Comparison of ENCODE assay signal across 17 cellular contexts in the genomic region with DNA sequence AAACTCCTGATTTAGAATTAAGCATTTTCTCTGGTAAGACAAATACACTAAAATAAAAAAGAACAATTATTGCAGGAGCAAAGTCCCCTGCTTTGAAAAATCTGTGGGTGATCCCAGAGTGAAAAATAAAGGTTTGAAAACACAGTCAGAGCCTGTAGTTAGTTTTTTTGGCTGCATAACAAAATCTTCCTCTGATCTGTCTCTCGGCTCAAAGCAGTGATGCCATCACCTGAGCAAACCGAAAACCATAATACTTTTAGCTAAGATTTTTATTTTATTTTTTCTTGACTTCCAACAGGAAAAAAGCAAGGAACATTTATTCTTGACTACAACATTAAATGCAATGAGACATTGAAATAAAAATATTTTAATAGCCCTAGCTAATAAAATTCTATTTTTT. TPM values are rescaled to one million over a fixed set of nuclear protein-coding genes. Genes with fewer than 3 reads are reported as not detected.
DNase-seq lines count a peak whose midpoint lies in the region; ATAC-seq and TF ChIP-seq lines count a peak whose summit lies in the region.
"Had no signal": no experiment of that assay in that cellular context is flagged by ENCODE, and none has a peak within 500 bp of the region (broad histone marks: within the 10 kb centered on the region; RNA-seq: fewer than 3 reads in every experiment).

No MANE protein-coding gene starts in this region.

- no peak for DNase-seq in SK-N-SH
- DNase-seq in left cardiac atrium, result no peak
- no peak for DNase-seq in coronary artery (ENCODE audit: low spot score)
- DNase-seq in esophagus muscularis mucosa (ENCODE audit: extremely low spot score), result no peak
- DNase-seq: BE2C; CD4-positive, CD25-positive, alpha-beta regulatory T cell; CD8-positive, alpha-beta memory T cell; COR-L47; DMS 273 treated with DMSO at 0.1 percent for 48 hours; DMS53; DND-41 had no signal

- no peaks in the 10 kb centered on the region for H3F3A ChIP-seq in SK-N-SH (replicated peaks; ENCODE audit: insufficient read depth)

- H4K20me1 ChIP-seq in SK-N-SH (ENCODE audit: insufficient read depth), result no peaks in the 10 kb centered on the region

- no peaks in the 10 kb centered on the region for H3K9me2 ChIP-seq in SK-N-SH

- H3K36me3 ChIP-seq in SK-N-SH (replicated peaks in 1 of 2; ENCODE audit: control insufficient read depth in 1 of 2, insufficient read depth in 2 of 2, low read length in 1 of 2), result no peaks in the 10 kb centered on the region
- H3K36me3 ChIP-seq in endocrine pancreas (ENCODE audit: control insufficient read depth, insufficient read depth, low read length), result no peaks in the 10 kb centered on the region
- no peaks in the 10 kb centered on the region for H3K36me3 ChIP-seq in esophagus muscularis mucosa
- H3K36me3 ChIP-seq: BE2C, HAP-1 had no signal

- H3K9me3 Mint-ChIP-seq in brain, result no peaks in the 10 kb centered on the region

- H3K4me3 Mint-ChIP-seq in brain, result peak overlapping the region in 4 of 5 experiments; percentile 88 to 92 (median 92)
- H3K4me3 Mint-ChIP-seq: CD4-positive, CD25-positive, alpha-beta regulatory T cell; CD8-positive, alpha-beta memory T cell had no signal

- CTCF ChIA-PET in SK-N-SH (lab: Yijun Ruan, JAX), result interaction anchor here (1.3 kb wide), 1 partner anchor 21 kb away, joined by 5 read pairs; no protein-coding TSS in a partner anchor

- H3K4me3 ChIP-seq in SK-N-SH (ENCODE audit: low read depth in 2 of 2, low read length in 1 of 2) (peak overlapping the region in 1 of 2 experiments; percentile 68; a peak in 2 of 4 replicates), endocrine pancreas (ENCODE audit: control insufficient read depth, insufficient read depth, low read length) (peak overlapping the region; percentile 96), coronary artery (no peak overlapping the region), esophagus muscularis mucosa (no peak overlapping the region)
- H3K4me3 ChIP-seq: GM23248, HAP-1 had no signal

- no peaks in the 10 kb centered on the region for H3K4me1 ChIP-seq in SK-N-SH (ENCODE audit: control insufficient read depth in 1 of 2, insufficient read depth in 2 of 2, low read depth in 1 of 2, low read length in 1 of 2)
- H3K4me1 ChIP-seq in endocrine pancreas (ENCODE audit: control insufficient read depth, insufficient read depth, low read length), result no peaks in the 10 kb centered on the region
- peaks cover 0 to 8% (median 8%) of the 10 kb centered on the region in 4 donors for H3K4me1 ChIP-seq in esophagus muscularis mucosa
- H3K4me1 ChIP-seq: HAP-1 had no signal

- no peak overlapping the region for H2AFZ ChIP-seq in SK-N-SH (ENCODE audit: low read depth)

- TF ChIP-seq EP300 in SK-N-SH (IDR thresholded peaks at IDR 0.05; ENCODE audit: borderline replicate concordance in 1 of 2, low read depth in 1 of 2, low read length in 1 of 2), result no peak
- TF ChIP-seq EP300 in esophagus muscularis mucosa (IDR thresholded peaks at IDR 0.05), result no peak

- WGBS in SK-N-SH (ENCODE audit: low lambda C conversion rate), result 36% methylated on average over 2 of the region's 2 CpGs
- WGBS in esophagus muscularis mucosa, result 78% methylated on average over 2 of the region's 2 CpGs

- ATAC-seq in SK-N-SH treated with all-trans-retinoic acid at 6 μM for 48 hours (no peak), left cardiac atrium (no peak)

- POLR2A ChIA-PET in SK-N-SH (lab: Yijun Ruan, JAX), result no interaction called here

- H3K27ac ChIP-seq in SK-N-SH (ENCODE audit: low read depth in 2 of 2, low read length in 1 of 2), result peak overlapping the region in 1 of 2 experiments; percentile 20; a peak in 1 of 4 replicates
- no peak overlapping the region for H3K27ac ChIP-seq in coronary artery
- no peak overlapping the region for H3K27ac ChIP-seq in esophagus muscularis mucosa (replicated peaks in 1 of 4)
- H3K27ac ChIP-seq: GM23248 had no signal

- intact Hi-C loops in left cardiac atrium (cut with DNase I) (no loop called here), esophagus muscularis mucosa (cut with DNase I) (no loop called here)

- no peak for TF ChIP-seq POLR2A in esophagus muscularis mucosa (IDR thresholded peaks at IDR 0.05; ENCODE audit: low read depth)

- H3K36me3 Mint-ChIP-seq in brain, result no peaks in the 10 kb centered on the region
- H3K36me3 Mint-ChIP-seq: CD4-positive, CD25-positive, alpha-beta regulatory T cell; CD8-positive, alpha-beta memory T cell had no signal

- peaks cover 3% of the 10 kb centered on the region; the same call in 1 of the 2 replicates for H3K79me2 ChIP-seq in SK-N-SH (ENCODE audit: insufficient read depth)

- peaks cover 30% of the 10 kb centered on the region for H3K4me1 Mint-ChIP-seq in brain
- H3K4me1 Mint-ChIP-seq: CD4-positive, CD25-positive, alpha-beta regulatory T cell; CD8-positive, alpha-beta memory T cell had no signal

- peaks cover 11% of the 10 kb centered on the region; the same call in 1 of the 2 replicates for H3K27me3 ChIP-seq in SK-N-SH (ENCODE audit: insufficient read depth)
- H3K27me3 ChIP-seq in endocrine pancreas (ENCODE audit: control insufficient read depth, insufficient read depth, low read length), result no peaks in the 10 kb centered on the region
- H3K27me3 ChIP-seq in esophagus muscularis mucosa, result peaks cover 0 to 12% (median 0%) of the 10 kb centered on the region in 4 donors
- H3K27me3 ChIP-seq: BE2C had no signal

- H3K9ac ChIP-seq in SK-N-SH (peak overlapping the region; percentile 10; the same call in 1 of the 2 replicates), endocrine pancreas (ENCODE audit: control insufficient read depth, insufficient read depth, low read length) (no peak overlapping the region)
- H3K9ac ChIP-seq: GM23248 had no signal

- no peak overlapping the region for H3K27ac Mint-ChIP-seq in brain
- H3K27ac Mint-ChIP-seq: CD4-positive, CD25-positive, alpha-beta regulatory T cell; CD8-positive, alpha-beta memory T cell had no signal

- H3K27me3 Mint-ChIP-seq in brain, result peaks cover 15% of the 10 kb centered on the region
- H3K27me3 Mint-ChIP-seq: CD4-positive, CD25-positive, alpha-beta regulatory T cell; CD8-positive, alpha-beta memory T cell had no signal

- H3K9me3 ChIP-seq in SK-N-SH (no peaks in the 10 kb centered on the region), endocrine pancreas (ENCODE audit: control insufficient read depth, low read length) (no peaks in the 10 kb centered on the region), esophagus muscularis mucosa (no peaks in the 10 kb centered on the region)
- H3K9me3 ChIP-seq: BE2C, HAP-1 had no signal

- H3K4me2 ChIP-seq in SK-N-SH, result peak overlapping the region; percentile 66

- TF ChIP-seq RAD21 in SK-N-SH (IDR thresholded peaks at IDR 0.05; ENCODE audit: low read length), result no peak

- TF ChIP-seq CTCF in SK-N-SH (IDR thresholded peaks at IDR 0.05) (no peak), brain (conservative IDR thresholded peaks at IDR 0.05) (no peak), coronary artery (IDR thresholded peaks at IDR 0.05) (no peak), esophagus muscularis mucosa (IDR thresholded peaks at IDR 0.05) (no peak)

TF ChIP-seq in SK-N-SH, 30 proteins besides CTCF, POLR2A, EP300 and RAD21 (continues in another document):
- TF ChIP-seq YY1 (IDR thresholded peaks at IDR 0.05; ENCODE audit: low read depth) (no peak), SMC3 (IDR thresholded peaks at IDR 0.05; ENCODE audit: low read depth, low read length) (no peak), NFIC (IDR thresholded peaks at IDR 0.05; ENCODE audit: borderline replicate concordance) (no peak), SIN3A (IDR thresholded peaks at IDR 0.05; ENCODE audit: borderline replicate concordance, low read depth, low read length) (no peak), TAF1 (IDR thresholded peaks at IDR 0.05; ENCODE audit: borderline replicate concordance, low read depth, low read length) (no peak)
- TF ChIP-seq, protein P1, sequence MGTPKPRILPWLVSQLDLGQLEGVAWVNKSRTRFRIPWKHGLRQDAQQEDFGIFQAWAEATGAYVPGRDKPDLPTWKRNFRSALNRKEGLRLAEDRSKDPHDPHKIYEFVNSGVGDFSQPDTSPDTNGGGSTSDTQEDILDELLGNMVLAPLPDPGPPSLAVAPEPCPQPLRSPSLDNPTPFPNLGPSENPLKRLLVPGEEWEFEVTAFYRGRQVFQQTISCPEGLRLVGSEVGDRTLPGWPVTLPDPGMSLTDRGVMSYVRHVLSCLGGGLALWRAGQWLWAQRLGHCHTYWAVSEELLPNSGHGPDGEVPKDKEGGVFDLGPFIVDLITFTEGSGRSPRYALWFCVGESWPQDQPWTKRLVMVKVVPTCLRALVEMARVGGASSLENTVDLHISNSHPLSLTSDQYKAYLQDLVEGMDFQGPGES (IDR thresholded peaks at IDR 0.05; ENCODE audit: low read depth, low read length), result no peak
- TF ChIP-seq, protein P2, sequence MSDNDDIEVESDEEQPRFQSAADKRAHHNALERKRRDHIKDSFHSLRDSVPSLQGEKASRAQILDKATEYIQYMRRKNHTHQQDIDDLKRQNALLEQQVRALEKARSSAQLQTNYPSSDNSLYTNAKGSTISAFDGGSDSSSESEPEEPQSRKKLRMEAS (IDR thresholded peaks at IDR 0.05; ENCODE audit: low read depth), result no peak

TF ChIP-seq in SK-N-SH treated with all-trans-retinoic acid at 6 μM for 48 hours, 23 proteins besides CTCF, POLR2A, EP300 and RAD21 (continues in another document):
- TF ChIP-seq OSR1 (CRISPR knock-in tag; IDR thresholded peaks at IDR 0.05), result no peak

RNA-seq across cellular contexts. Expression of gene CDH18, which starts 1.2 kb away (rescaled TPM):
- polyA plus RNA-seq in SK-N-SH (2012; rRNA removed), result 6.0 and 8.9 TPM in 2 replicates
- 7.7 and 7.9 TPM in 2 replicates for polyA plus RNA-seq in SK-N-SH (2012; cell fraction: cytosol; rRNA removed)
- 5.2 and 7.8 TPM in 2 replicates for polyA plus RNA-seq in SK-N-SH (2012; cell fraction: nucleus; rRNA removed)
- 2.7 TPM for polyA plus RNA-seq in brain (ENCODE audit: insufficient read depth, low read depth, low replicate concordance)
- total RNA-seq in left cardiac atrium, result not detected
- total RNA-seq in esophagus muscularis mucosa, result under 1 TPM in 2 of 4 donors, not detected in 2; under 0.01 to 0.65 TPM
- total RNA-seq: CD4-positive, CD25-positive, alpha-beta regulatory T cell; CD8-positive, alpha-beta memory T cell; HT-29 had no signal
- polyA plus RNA-seq: CD4-positive, CD25-positive, alpha-beta regulatory T cell; CD8-positive, alpha-beta memory T cell; GM23248 had no signal
